In genomic region chr6:158653577-158654354, GRCh38 we compare ENCODE assay signal across 1 cellular context.
TF ChIP-seq lines count a peak whose summit lies in the region.

No MANE protein-coding gene starts in this region.

TF ChIP-seq in K562, 482 proteins besides CTCF, POLR2A, EP300 and RAD21:
- TF ChIP-seq MITF (IDR thresholded peaks at IDR 0.05) (no peak), PKNOX1 (IDR thresholded peaks at IDR 0.05) (peak; percentile 31; the same call in 1 of the 2 replicates), MCM3 (IDR thresholded peaks at IDR 0.05) (no peak), ZNF707 (CRISPR knock-in tag; conservative IDR thresholded peaks at IDR 0.05) (no peak), SAFB (IDR thresholded peaks at IDR 0.05; ENCODE audit: borderline replicate concordance, low read depth, low read length) (no peak), RNF2 (IDR thresholded peaks at IDR 0.05) (0 out of 2 replicates have a peak, but pooled peaks have one; percentile 18), THRA (IDR thresholded peaks at IDR 0.05) (no peak), CREM (IDR thresholded peaks at IDR 0.05; ENCODE audit: low read depth) (0 out of 2 replicates have a peak, but pooled peaks have one; percentile 10)
